26 cellular contexts compared by ENCODE assay signal in the genomic region with DNA sequence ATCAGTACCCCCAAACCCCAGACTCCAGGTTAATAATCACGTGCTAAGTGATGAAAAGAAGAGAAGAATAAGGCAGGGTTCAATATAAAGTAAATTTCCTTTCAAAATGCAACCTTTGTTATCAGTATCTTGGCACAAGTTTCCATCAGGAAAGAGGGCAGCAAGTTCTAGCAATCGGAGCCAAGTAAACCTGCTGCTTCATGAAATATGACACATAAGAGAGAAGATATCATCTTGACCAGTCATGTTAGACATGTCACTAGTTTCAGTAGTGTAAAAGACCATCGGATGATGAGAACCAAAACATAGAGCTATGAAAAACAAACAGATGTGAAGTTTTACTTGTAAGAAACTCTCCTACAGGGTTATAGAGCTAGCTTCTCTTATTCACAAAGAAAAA.
"Had no signal": no experiment of that assay in that cellular context is flagged by ENCODE, and none has a peak within 500 bp of the region (broad histone marks: within the 10 kb centered on the region; RNA-seq: fewer than 3 reads in every experiment).

No MANE protein-coding gene starts in this region.

- H3K4me3 ChIP-seq: heart right ventricle, ovary, SJCRH30, skin epidermis, upper lobe of left lung had no signal

- H3K27ac ChIP-seq: heart right ventricle, ovary, SJCRH30, skin epidermis, upper lobe of left lung had no signal

- ATAC-seq: esophagus mucosa; heart right ventricle; left ventricle myocardium superior; naive thymus-derived CD4-positive, alpha-beta T cell; sciatic nerve; SK-N-SH treated with all-trans-retinoic acid at 6 μM for 48 hours; stimulated activated naive CD8-positive, alpha-beta T cell treated with anti-CD3 and anti-CD28 coated beads, Interleukin-15, Interleukin-2, amounts not matched to agents 100 U/mL and 50 U/mL, for 24 hours; T-helper 17 cell had no signal

- H3K4me1 ChIP-seq: heart right ventricle, SJCRH30, upper lobe of left lung had no signal

- H3K27me3 ChIP-seq: heart right ventricle, ovary, SJCRH30, upper lobe of left lung had no signal

- H3K36me3 ChIP-seq: ovary had no signal

- FAIRE-seq: endometrium had no signal

- DNase-seq: activated CD4-positive, alpha-beta T cell treated with anti-CD3 and anti-CD28 coated beads, Interleukin-2, amount 50 U/mL, for 1 hour; activated effector memory CD4-positive, alpha-beta T cell treated with Interleukin-2 at 50 U/mL for 16 hours; activated naive CD4-positive, alpha-beta T cell treated with Interleukin-2 at 50 U/mL for 16 hours; activated T-cell treated with anti-CD3 and anti-CD28 coated beads for 4 hours; aorta; caudate nucleus; cortex of kidney; foreskin melanocyte; heart right ventricle; left ventricle myocardium superior; midbrain; naive thymus-derived CD4-positive, alpha-beta T cell; ovary; retina; SJCRH30; stimulated activated CD4-positive, alpha-beta T cell treated with anti-CD3 and anti-CD28 coated beads, Interleukin-12 subunit alpha, Interleukin-12 subunit beta, amount 100 ng/mL, for 4 hours; stimulated activated CD4-positive, alpha-beta T cell treated with anti-CD3 and anti-CD28 coated beads, Interleukin-4, amount 100 ng/mL, for 1 hour; stimulated activated naive CD8-positive, alpha-beta T cell treated with anti-CD3 and anti-CD28 coated beads, Interleukin-15, Interleukin-2, amounts not matched to agents 100 U/mL and 50 U/mL, for 24 hours; T-helper 17 cell; T1000; upper lobe of left lung had no signal
